ENCODE assay signal across 12 cellular contexts in genomic region chr14:74500417-74501134, GRCh38. TPM values are rescaled to one million over a fixed set of nuclear protein-coding genes. Genes with fewer than 3 reads are reported as not detected.
A peak's percentile ranks its signal among the peaks of the same experiment; 100 is the strongest.
DNase-seq lines count a peak whose midpoint lies in the region; ATAC-seq and TF ChIP-seq lines count a peak whose summit lies in the region.
"Had no signal": no experiment of that assay in that cellular context is flagged by ENCODE, and none has a peak within 500 bp of the region (broad histone marks: within the 10 kb centered on the region; RNA-seq: fewer than 3 reads in every experiment).

No MANE protein-coding gene starts in this region.

- TF ChIP-seq CTCF in neural cell (IDR thresholded peaks at IDR 0.05; ENCODE audit: poor library complexity, severe bottlenecking): no peak

- no peak overlapping the region for H3K4me3 Mint-ChIP-seq in activated CD4-positive, alpha-beta memory T cell treated with anti-CD3 and anti-CD28 coated beads, Interleukin-2, amount 10 ng/mL, durations not matched to agents 7 days and 5 days
- H3K4me3 Mint-ChIP-seq in T-helper 17 cell: no peak overlapping the region
- H3K4me3 Mint-ChIP-seq: activated naive CD8-positive, alpha-beta T cell treated with anti-CD3 and anti-CD28 coated beads for 36 hours; central memory CD8-positive, alpha-beta T cell had no signal

- peak; percentile 50 for DNase-seq in NCI-H1105 treated with DMSO at 0.1 percent for 48 hours (lab: John Stamatoyannopoulos, UW)
- DNase-seq in NCI-H1105 (lab: John Stamatoyannopoulos, UW): no peak
- DNase-seq in ecto neural progenitor cell (ENCODE audit: low spot score): peak; percentile 61
- DNase-seq in activated CD4-positive, alpha-beta memory T cell treated with anti-CD3 and anti-CD28 coated beads, Interleukin-2, amount 10 ng/mL, durations not matched to agents 7 days and 5 days: no peak
- DNase-seq in T-helper 17 cell: no peak
- DNase-seq in stimulated activated naive CD4-positive, alpha-beta T cell treated with Interleukin-2 at 50 U/mL for 16 hours (lab: John Stamatoyannopoulos, UW): no peak
- DNase-seq: activated naive CD8-positive, alpha-beta T cell treated with anti-CD3 and anti-CD28 coated beads for 36 hours had no signal

- H3K9ac ChIP-seq in HUES6 (ENCODE audit: low read length): peak overlapping the region; percentile 18
- peak overlapping the region; percentile 52 for H3K9ac ChIP-seq in neural cell (ENCODE audit: low read length)

- TF ChIP-seq EP300 in neural cell (conservative IDR thresholded peaks at IDR 0.05; ENCODE audit: poor library complexity, severe bottlenecking): peak; percentile 52

- H3K27ac ChIP-seq in HUES6 (ENCODE audit: low read depth, low read length) (no peak overlapping the region), neural cell (ENCODE audit: low read length) (peak overlapping the region; percentile 68)
- H3K27ac ChIP-seq: C4-2B, prostate gland had no signal

- H3K79me2 ChIP-seq in neural cell (replicated peaks; ENCODE audit: insufficient read depth, low read length): no peaks in the 10 kb centered on the region

- H3K9me3 ChIP-seq in HUES6 (ENCODE audit: control insufficient read depth, insufficient read depth, low read depth, low read length): no peaks in the 10 kb centered on the region
- H3K9me3 ChIP-seq in neural cell (ENCODE audit: low read length): no peaks in the 10 kb centered on the region
- H3K9me3 ChIP-seq in T-helper 17 cell (ENCODE audit: control insufficient read depth, low read length, poor library complexity, severe bottlenecking): no peaks in the 10 kb centered on the region
- H3K9me3 ChIP-seq: prostate gland had no signal

- no peak for TF ChIP-seq RAD21 in neural cell (conservative IDR thresholded peaks at IDR 0.05)

- no peak overlapping the region for H3K27ac Mint-ChIP-seq in activated CD4-positive, alpha-beta memory T cell treated with anti-CD3 and anti-CD28 coated beads, Interleukin-2, amount 10 ng/mL, durations not matched to agents 7 days and 5 days
- H3K27ac Mint-ChIP-seq in T-helper 17 cell: no peak overlapping the region
- H3K27ac Mint-ChIP-seq: activated naive CD8-positive, alpha-beta T cell treated with anti-CD3 and anti-CD28 coated beads for 36 hours had no signal

- no peaks in the 10 kb centered on the region for H3K9me2 ChIP-seq in neural cell (ENCODE audit: insufficient read depth, low read length)

- H2AFZ ChIP-seq in neural cell (ENCODE audit: low read depth, low read length): peak overlapping the region; percentile 33

- H3K27me3 ChIP-seq in HUES6 (ENCODE audit: control insufficient read depth, insufficient read depth, low read length) (no peaks in the 10 kb centered on the region), neural cell (ENCODE audit: insufficient read depth, low read depth, low read length) (no peaks in the 10 kb centered on the region)

- peaks cover 13% of the 10 kb centered on the region for H3K4me1 ChIP-seq in HUES6 (ENCODE audit: control insufficient read depth, insufficient read depth, low read length)
- H3K4me1 ChIP-seq: prostate gland had no signal

- no peaks in the 10 kb centered on the region for H3F3A ChIP-seq in neural cell (ENCODE audit: insufficient read depth, low read length, poor library complexity, severe bottlenecking)

- peaks cover 1% of the 10 kb centered on the region for H3K4me1 Mint-ChIP-seq in activated CD4-positive, alpha-beta memory T cell treated with anti-CD3 and anti-CD28 coated beads, Interleukin-2, amount 10 ng/mL, durations not matched to agents 7 days and 5 days
- peaks cover 9% of the 10 kb centered on the region for H3K4me1 Mint-ChIP-seq in T-helper 17 cell

- POLR2A ChIA-PET in activated CD4-positive, alpha-beta memory T cell treated with anti-CD3 and anti-CD28 coated beads, Interleukin-2, amount 10 ng/mL, durations not matched to agents 7 days and 5 days (lab: Charles Lee): no interaction called here

- H3K27me3 Mint-ChIP-seq in activated CD4-positive, alpha-beta memory T cell treated with anti-CD3 and anti-CD28 coated beads, Interleukin-2, amount 10 ng/mL, durations not matched to agents 7 days and 5 days: no peaks in the 10 kb centered on the region
- H3K27me3 Mint-ChIP-seq in T-helper 17 cell: no peaks in the 10 kb centered on the region
- H3K27me3 Mint-ChIP-seq: activated naive CD8-positive, alpha-beta T cell treated with anti-CD3 and anti-CD28 coated beads for 36 hours; central memory CD8-positive, alpha-beta T cell had no signal

- H3K9me3 Mint-ChIP-seq in activated CD4-positive, alpha-beta memory T cell treated with anti-CD3 and anti-CD28 coated beads, Interleukin-2, amount 10 ng/mL, durations not matched to agents 7 days and 5 days: no peaks in the 10 kb centered on the region
- H3K9me3 Mint-ChIP-seq: activated naive CD8-positive, alpha-beta T cell treated with anti-CD3 and anti-CD28 coated beads for 36 hours; central memory CD8-positive, alpha-beta T cell had no signal

- ATAC-seq in T-helper 17 cell: no peak

- H3K4me2 ChIP-seq in neural cell (ENCODE audit: low read length): no peak overlapping the region

- no peaks in the 10 kb centered on the region for H4K20me1 ChIP-seq in neural cell (ENCODE audit: insufficient read depth)

- 0 out of 2 replicates have a peak overlapping the region, but pooled peaks have one; percentile 6 for H3K4me3 ChIP-seq in HUES6 (ENCODE audit: low read depth, low read length)
- peak overlapping the region; percentile 12 for H3K4me3 ChIP-seq in neural cell (ENCODE audit: low read length)
- H3K4me3 ChIP-seq: prostate gland had no signal

- CTCF ChIA-PET in activated CD4-positive, alpha-beta memory T cell treated with anti-CD3 and anti-CD28 coated beads, Interleukin-2, amount 10 ng/mL, durations not matched to agents 7 days and 5 days (lab: Charles Lee): interaction anchor here (1.4 kb wide), 1 partner anchor 40 kb away, joined by 4 read pairs; no protein-coding TSS in a partner anchor

- H3K36me3 ChIP-seq in HUES6 (ENCODE audit: control insufficient read depth, insufficient read depth, low read length): peaks cover 10% of the 10 kb centered on the region
- no peaks in the 10 kb centered on the region for H3K36me3 ChIP-seq in neural cell (ENCODE audit: insufficient read depth, low read length)
- H3K36me3 ChIP-seq: prostate gland had no signal

- peaks cover 4% of the 10 kb centered on the region for H3K36me3 Mint-ChIP-seq in activated CD4-positive, alpha-beta memory T cell treated with anti-CD3 and anti-CD28 coated beads, Interleukin-2, amount 10 ng/mL, durations not matched to agents 7 days and 5 days (ENCODE audit: low read depth)
- peaks cover 2% of the 10 kb centered on the region for H3K36me3 Mint-ChIP-seq in T-helper 17 cell (ENCODE audit: low read depth)
- H3K36me3 Mint-ChIP-seq: activated naive CD8-positive, alpha-beta T cell treated with anti-CD3 and anti-CD28 coated beads for 36 hours had no signal

TF ChIP-seq in neural cell, 6 proteins besides CTCF, POLR2A, EP300 and RAD21:
- TF ChIP-seq EZH2 (IDR thresholded peaks at IDR 0.05; ENCODE audit: borderline replicate concordance, insufficient read depth, low read length, poor library complexity, severe bottlenecking) (no peak), SMC3 (conservative IDR thresholded peaks at IDR 0.05; ENCODE audit: poor library complexity) (no peak), MXI1 (conservative IDR thresholded peaks at IDR 0.05; ENCODE audit: poor library complexity, severe bottlenecking) (no peak), POLR2AphosphoS5 (IDR thresholded peaks at IDR 0.05) (peak; percentile 43), TAF1 (IDR thresholded peaks at IDR 0.05; ENCODE audit: low read depth) (no peak)
- TF ChIP-seq, protein P1, sequence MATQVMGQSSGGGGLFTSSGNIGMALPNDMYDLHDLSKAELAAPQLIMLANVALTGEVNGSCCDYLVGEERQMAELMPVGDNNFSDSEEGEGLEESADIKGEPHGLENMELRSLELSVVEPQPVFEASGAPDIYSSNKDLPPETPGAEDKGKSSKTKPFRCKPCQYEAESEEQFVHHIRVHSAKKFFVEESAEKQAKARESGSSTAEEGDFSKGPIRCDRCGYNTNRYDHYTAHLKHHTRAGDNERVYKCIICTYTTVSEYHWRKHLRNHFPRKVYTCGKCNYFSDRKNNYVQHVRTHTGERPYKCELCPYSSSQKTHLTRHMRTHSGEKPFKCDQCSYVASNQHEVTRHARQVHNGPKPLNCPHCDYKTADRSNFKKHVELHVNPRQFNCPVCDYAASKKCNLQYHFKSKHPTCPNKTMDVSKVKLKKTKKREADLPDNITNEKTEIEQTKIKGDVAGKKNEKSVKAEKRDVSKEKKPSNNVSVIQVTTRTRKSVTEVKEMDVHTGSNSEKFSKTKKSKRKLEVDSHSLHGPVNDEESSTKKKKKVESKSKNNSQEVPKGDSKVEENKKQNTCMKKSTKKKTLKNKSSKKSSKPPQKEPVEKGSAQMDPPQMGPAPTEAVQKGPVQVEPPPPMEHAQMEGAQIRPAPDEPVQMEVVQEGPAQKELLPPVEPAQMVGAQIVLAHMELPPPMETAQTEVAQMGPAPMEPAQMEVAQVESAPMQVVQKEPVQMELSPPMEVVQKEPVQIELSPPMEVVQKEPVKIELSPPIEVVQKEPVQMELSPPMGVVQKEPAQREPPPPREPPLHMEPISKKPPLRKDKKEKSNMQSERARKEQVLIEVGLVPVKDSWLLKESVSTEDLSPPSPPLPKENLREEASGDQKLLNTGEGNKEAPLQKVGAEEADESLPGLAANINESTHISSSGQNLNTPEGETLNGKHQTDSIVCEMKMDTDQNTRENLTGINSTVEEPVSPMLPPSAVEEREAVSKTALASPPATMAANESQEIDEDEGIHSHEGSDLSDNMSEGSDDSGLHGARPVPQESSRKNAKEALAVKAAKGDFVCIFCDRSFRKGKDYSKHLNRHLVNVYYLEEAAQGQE (IDR thresholded peaks at IDR 0.05; ENCODE audit: borderline replicate concordance): no peak

RNA-seq across cellular contexts. Expression of gene ISCA2, which starts 7.0 kb away (rescaled TPM):
- polyA plus RNA-seq in neural cell: 45.1 and 73.4 TPM in 2 replicates
- 28.5 and 36.3 TPM in 2 replicates for polyA minus RNA-seq in neural cell
- total RNA-seq in activated CD4-positive, alpha-beta memory T cell treated with anti-CD3 and anti-CD28 coated beads, Interleukin-2, amount 10 ng/mL, durations not matched to agents 7 days and 5 days: 10 to 100 TPM; 25.8 to 32.1 TPM
- 10 to 100 TPM; 14.4 to 21.3 TPM for total RNA-seq in T-helper 17 cell

RNA-seq across cellular contexts. Expression of gene NPC2, which starts 7.5 kb away (rescaled TPM):
- 46.8 and 68.8 TPM in 2 replicates for polyA plus RNA-seq in neural cell
- 7.8 and 12.9 TPM in 2 replicates for polyA minus RNA-seq in neural cell
- total RNA-seq in activated CD4-positive, alpha-beta memory T cell treated with anti-CD3 and anti-CD28 coated beads, Interleukin-2, amount 10 ng/mL, durations not matched to agents 7 days and 5 days: 10 to 100 TPM; 65.1 to 66.5 TPM
- total RNA-seq in T-helper 17 cell: 10 to 100 TPM; 32.7 to 39.0 TPM

Comparison
In these comparisons a context has a peak if more than half of its experiments do, and no peak if none do; other contexts are left out.
1. DNase-seq: peak in NCI-H1105 treated with DMSO at 0.1 percent for 48 hours (single experiment) and ecto neural progenitor cell (single experiment); none in NCI-H1105 (single experiment), activated CD4-positive, alpha-beta memory T cell treated with anti-CD3 and anti-CD28 coated beads, Interleukin-2, amount 10 ng/mL, durations not matched to agents 7 days and 5 days (single experiment), T-helper 17 cell (0 of 3) and stimulated activated naive CD4-positive, alpha-beta T cell treated with Interleukin-2 at 50 U/mL for 16 hours (single experiment).